ENCODE assay signal across 11 cellular contexts in the genomic region with DNA sequence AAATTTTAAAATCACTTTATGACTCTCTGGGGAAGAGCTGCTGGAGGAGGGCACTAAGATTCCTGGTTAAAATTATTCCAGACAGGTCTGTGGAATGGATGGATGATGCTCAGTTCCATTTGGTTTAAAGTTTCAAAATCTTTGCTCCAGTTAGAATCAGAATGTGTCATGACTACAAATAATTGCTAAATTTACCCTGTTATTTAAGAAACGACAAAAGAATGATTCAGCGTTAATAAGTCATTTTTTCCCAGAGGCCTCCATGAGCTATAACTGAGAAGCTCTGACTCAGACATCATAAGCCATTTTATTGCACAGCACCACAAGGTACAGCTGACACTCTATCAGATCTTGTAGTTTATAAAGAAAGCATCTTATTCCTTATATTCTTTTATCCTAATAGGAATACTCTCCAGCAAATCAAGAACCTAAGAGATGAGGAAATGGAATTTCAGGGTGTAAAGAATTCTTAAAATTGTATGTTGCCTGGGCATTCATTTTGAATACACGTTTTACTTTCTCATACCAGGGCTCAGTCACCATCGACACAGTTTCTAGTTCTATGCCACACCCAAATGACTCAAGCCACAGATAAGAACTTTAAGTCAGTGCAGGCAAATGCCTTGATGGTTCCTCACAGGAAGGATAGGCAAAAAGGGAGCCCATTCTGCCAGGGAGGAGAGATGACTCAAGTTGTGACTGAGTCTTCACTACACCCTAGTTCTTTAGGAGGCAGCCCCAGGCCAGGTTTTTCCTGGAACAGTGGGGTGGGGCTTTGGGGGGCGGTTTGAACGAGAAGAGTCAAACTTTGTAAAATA.
DNase-seq lines count a peak whose midpoint lies in the region; TF ChIP-seq lines count a peak whose summit lies in the region.
"Had no signal": no experiment of that assay in that cellular context is flagged by ENCODE, and none has a peak within 500 bp of the region (broad histone marks: within the 10 kb centered on the region; RNA-seq: fewer than 3 reads in every experiment).

No MANE protein-coding gene starts in this region.

- no peak overlapping the region for H3K9ac ChIP-seq in SK-N-MC (ENCODE audit: insufficient read length)

- DNase-seq in GM04503 (ENCODE audit: low read depth) (peak; percentile 88), SK-N-MC (ENCODE audit: low read depth, low spot score) (no peak), fibroblast of pulmonary artery (ENCODE audit: low read depth) (peak; percentile 92), renal cortical epithelial cell (ENCODE audit: low read depth) (peak; percentile 94), midbrain (lab: John Stamatoyannopoulos, UW) (no peak), substantia nigra (lab: John Stamatoyannopoulos, UW) (no peak)
- DNase-seq in activated CD4-positive, alpha-beta T cell treated with anti-CD3 and anti-CD28 coated beads, Interleukin-2, amount 50 U/mL, for 4 hours = no peak
- DNase-seq in stimulated activated CD4-positive, alpha-beta T cell treated with anti-CD3 and anti-CD28 coated beads, Interleukin-2, amount 100 ng/mL, for 24 hours = no peak
- DNase-seq: hippocampal formation, right lobe of liver had no signal

- no peak for TF ChIP-seq CTCF in fibroblast of pulmonary artery (IDR thresholded peaks at IDR 0.05; ENCODE audit: low read length, missing control alignments)

- H3K4me3 ChIP-seq in SK-N-MC = no peak overlapping the region
- H3K4me3 ChIP-seq in fibroblast of pulmonary artery (replicated peaks; ENCODE audit: low read depth, low read length) = peak overlapping the region; percentile 19
- H3K4me3 ChIP-seq: K562, right lobe of liver had no signal

- H3K9me3 ChIP-seq in SK-N-MC (ENCODE audit: low read depth, low read length) = no peaks in the 10 kb centered on the region
- H3K9me3 ChIP-seq: right lobe of liver had no signal

- H3K36me3 ChIP-seq in SK-N-MC (ENCODE audit: insufficient read depth, low read length) = no peaks in the 10 kb centered on the region
- H3K36me3 ChIP-seq: right lobe of liver had no signal

- 0 out of 2 replicates have a peak overlapping the region, but pooled peaks have one; percentile 7 for H3K27ac ChIP-seq in SK-N-MC
- H3K27ac ChIP-seq in substantia nigra (ENCODE audit: low read depth, low read length, poor library complexity, severe bottlenecking) = no peak overlapping the region
- H3K27ac ChIP-seq: right lobe of liver had no signal

Comparison
In these comparisons a context has a peak if more than half of its experiments do, and no peak if none do; other contexts are left out.
1. DNase-seq: peak in GM04503 (single experiment), fibroblast of pulmonary artery (single experiment) and renal cortical epithelial cell (single experiment); none in SK-N-MC (single experiment), activated CD4-positive, alpha-beta T cell treated with anti-CD3 and anti-CD28 coated beads, Interleukin-2, amount 50 U/mL, for 4 hours (0 of 2), midbrain (single experiment), stimulated activated CD4-positive, alpha-beta T cell treated with anti-CD3 and anti-CD28 coated beads, Interleukin-2, amount 100 ng/mL, for 24 hours (0 of 2) and substantia nigra (0 of 49).